12 cellular contexts compared by ENCODE assay signal in the genomic region with DNA sequence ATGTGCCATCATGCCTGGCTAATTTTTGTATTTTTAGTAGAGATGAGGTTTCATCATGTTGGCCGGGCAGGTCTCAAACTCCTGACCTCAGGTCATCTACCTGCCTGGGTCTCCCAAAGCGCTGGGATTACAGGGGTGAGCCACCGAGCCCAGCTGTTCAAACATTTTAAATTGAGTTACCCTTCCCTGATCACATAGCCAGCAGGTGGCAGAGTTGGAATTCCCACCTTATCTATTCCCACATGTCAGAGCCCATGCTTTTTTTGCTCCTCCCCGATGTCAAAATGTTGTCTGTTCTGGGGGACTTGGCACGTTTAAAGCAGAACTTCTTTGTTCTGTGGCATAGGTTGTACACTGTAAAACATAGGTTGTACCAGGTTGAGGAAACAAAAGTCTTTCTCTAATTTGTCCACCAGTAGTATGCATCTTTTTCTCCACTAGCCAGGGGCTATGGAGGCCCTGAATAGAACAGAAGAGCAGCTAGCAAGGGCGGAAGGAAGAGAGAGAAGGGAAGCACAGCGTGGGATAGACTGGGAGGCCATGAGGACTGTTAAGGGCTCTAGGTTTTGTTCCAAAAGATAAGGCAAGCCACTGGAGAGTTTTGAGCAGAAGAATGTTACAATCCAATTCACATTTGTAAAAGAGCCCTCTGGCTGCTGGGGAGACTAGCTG. TPM values are rescaled to one million over a fixed set of nuclear protein-coding genes. Genes with fewer than 3 reads are reported as not detected.
DNase-seq lines count a peak whose midpoint lies in the region; ATAC-seq and TF ChIP-seq lines count a peak whose summit lies in the region.
"Had no signal": no experiment of that assay in that cellular context is flagged by ENCODE, and none has a peak within 500 bp of the region (broad histone marks: within the 10 kb centered on the region; RNA-seq: fewer than 3 reads in every experiment).

No MANE protein-coding gene starts in this region.

- H3K9ac ChIP-seq in H9 (ENCODE audit: extremely low read depth, insufficient read length, low read length) (no peak overlapping the region), mesenchymal stem cell (ENCODE audit: low read length) (no peak overlapping the region)

- no peak overlapping the region for H3K18ac ChIP-seq in H9 (ENCODE audit: insufficient read length, low read depth, low read length)
- H3K18ac ChIP-seq in mesenchymal stem cell (ENCODE audit: low read depth in 1 of 2, low read length in 2 of 2) = no peak overlapping the region

- H3K4me2 ChIP-seq in H9 (ENCODE audit: insufficient read depth, insufficient read length, low read length) = no peak overlapping the region
- H3K4me2 ChIP-seq in mesenchymal stem cell (ENCODE audit: low read length, poor library complexity, severe bottlenecking) = no peak overlapping the region

- TF ChIP-seq CTCF in H9 (conservative IDR thresholded peaks at IDR 0.05) = peak; percentile 69
- TF ChIP-seq CTCF in endothelial cell (IDR thresholded peaks at IDR 0.05; ENCODE audit: unreplicated experiment) = peak; percentile 36

- H3K4me1 Mint-ChIP-seq in H9 = peaks cover 50 to 57% of the 10 kb centered on the region in 2 experiments
- H3K4me1 Mint-ChIP-seq in endothelial cell (ENCODE audit: unreplicated experiment) = no peaks in the 10 kb centered on the region
- peaks cover 0 to 4% of the 10 kb centered on the region in 2 donors for H3K4me1 Mint-ChIP-seq in immature natural killer cell
- H3K4me1 Mint-ChIP-seq in stimulated activated effector memory CD8-positive, alpha-beta T cell treated with anti-CD3 and anti-CD28 coated beads, Interleukin-12 subunit alpha, Interleukin-12 subunit beta, amount 100 ng/mL, for 72 hours = peaks cover 5% of the 10 kb centered on the region
- H3K4me1 Mint-ChIP-seq: activated CD4-positive, alpha-beta T cell treated with anti-CD3 and anti-CD28 coated beads, Interleukin-2, amount 10 ng/mL, durations not matched to agents 24 days and 14 days had no signal

- no peaks in the 10 kb centered on the region for H3K23me2 ChIP-seq in H9 (ENCODE audit: insufficient read length, low read depth, low read length, poor library complexity, severe bottlenecking)

- H2BK120ac ChIP-seq in H9 (ENCODE audit: low read depth, low read length, poor library complexity, severe bottlenecking) (no peak overlapping the region), mesenchymal stem cell (ENCODE audit: low read depth, low read length) (no peak overlapping the region)

- H4K91ac ChIP-seq in H9 (ENCODE audit: insufficient read length, low read depth, low read length) (no peak overlapping the region), mesenchymal stem cell (ENCODE audit: low read length) (no peak overlapping the region)

- H3K27me3 Mint-ChIP-seq in H9 (ENCODE audit: low read depth) (peaks cover 6% of the 10 kb centered on the region), endothelial cell (ENCODE audit: unreplicated experiment) (no peaks in the 10 kb centered on the region), immature natural killer cell (ENCODE audit: low read depth in 3 of 3) (peaks cover 3 to 14% (median 5%) of the 10 kb centered on the region in 3 donors)

- H3T11ph ChIP-seq in H9 (ENCODE audit: low read length) = no peak overlapping the region

- no peak overlapping the region for H2BK15ac ChIP-seq in H9 (ENCODE audit: low read depth, low read length)
- H2BK15ac ChIP-seq in mesenchymal stem cell (ENCODE audit: low read depth, poor library complexity, severe bottlenecking) = no peak overlapping the region

- no peaks in the 10 kb centered on the region for H3K79me1 ChIP-seq in H9 (ENCODE audit: insufficient read depth, low read depth, low read length, poor library complexity, severe bottlenecking)
- no peaks in the 10 kb centered on the region for H3K79me1 ChIP-seq in mesenchymal stem cell (replicated peaks; ENCODE audit: low read length, poor library complexity, severe bottlenecking)

- no peak overlapping the region for H3K14ac ChIP-seq in H9 (ENCODE audit: insufficient read depth, low read length)
- no peak overlapping the region for H3K14ac ChIP-seq in mesenchymal stem cell (ENCODE audit: low read length in 2 of 2)

- H3K4ac ChIP-seq in H9 (ENCODE audit: low read depth, low read length) = no peak overlapping the region
- no peak overlapping the region for H3K4ac ChIP-seq in mesenchymal stem cell (ENCODE audit: low read depth in 1 of 2, low read length in 2 of 2)

- H4K8ac ChIP-seq in H9 (replicated peaks; ENCODE audit: insufficient read length, low read depth, low read length) (no peak overlapping the region), mesenchymal stem cell (ENCODE audit: low read length) (no peak overlapping the region)

- no peak for ATAC-seq in stimulated activated effector memory CD8-positive, alpha-beta T cell treated with anti-CD3 and anti-CD28 coated beads, Interleukin-12 subunit alpha, Interleukin-12 subunit beta, amount 100 ng/mL, for 72 hours

- H4K20me1 ChIP-seq in H9 (ENCODE audit: control insufficient read depth, insufficient read depth, insufficient read length) = no peaks in the 10 kb centered on the region

- H2BK12ac ChIP-seq in H9 (ENCODE audit: insufficient read length, low read depth, low read length) (no peak overlapping the region), mesenchymal stem cell (ENCODE audit: low read length in 2 of 2) (no peak overlapping the region)

- H2BK20ac ChIP-seq in H9 (ENCODE audit: low read depth, low read length, poor library complexity, severe bottlenecking) = no peak overlapping the region

- no peak overlapping the region for H2AK5ac ChIP-seq in H9 (ENCODE audit: insufficient read length, low read length)
- no peak overlapping the region for H2AK5ac ChIP-seq in mesenchymal stem cell (ENCODE audit: low read length, severe bottlenecking)

- no peak overlapping the region for H3K56ac ChIP-seq in H9 (ENCODE audit: insufficient read length, low read depth, low read length)

- no peaks in the 10 kb centered on the region for H3K9me3 ChIP-seq in H9 (ENCODE audit: control insufficient read depth, low read depth, low read length)
- H3K9me3 ChIP-seq in mesenchymal stem cell (ENCODE audit: control insufficient read depth, low read length) = peaks cover 8% of the 10 kb centered on the region
- H3K9me3 ChIP-seq in effector memory CD4-positive, alpha-beta T cell (ENCODE audit: control insufficient read depth, low read length) = peaks cover 4% of the 10 kb centered on the region
- H3K9me3 ChIP-seq: ascending aorta, ovary had no signal

- H3K9me3 Mint-ChIP-seq in H9 (peaks cover 5 to 6% of the 10 kb centered on the region in 2 experiments), endothelial cell (ENCODE audit: unreplicated experiment) (no peaks in the 10 kb centered on the region), immature natural killer cell (peaks cover 6 to 16% (median 10%) of the 10 kb centered on the region in 6 donors)
- H3K9me3 Mint-ChIP-seq in stimulated activated effector memory CD8-positive, alpha-beta T cell treated with anti-CD3 and anti-CD28 coated beads, Interleukin-12 subunit alpha, Interleukin-12 subunit beta, amount 100 ng/mL, for 72 hours = peaks cover 6% of the 10 kb centered on the region

- H2BK5ac ChIP-seq in H9 (ENCODE audit: insufficient read length, low read length) (no peak overlapping the region), mesenchymal stem cell (ENCODE audit: low read depth, low read length, poor library complexity, severe bottlenecking) (no peak overlapping the region)

- H3K36me3 Mint-ChIP-seq in H9 (ENCODE audit: insufficient read depth in 1 of 3, low read depth in 3 of 3) (peaks cover 2 to 6% (median 5%) of the 10 kb centered on the region in 3 experiments; a peak in 5 of 7 replicates), endothelial cell (ENCODE audit: low read depth, unreplicated experiment) (peaks cover 5% of the 10 kb centered on the region), immature natural killer cell (peaks cover 0 to 6% (median 3%) of the 10 kb centered on the region in 3 donors)
- no peaks in the 10 kb centered on the region for H3K36me3 Mint-ChIP-seq in stimulated activated effector memory CD8-positive, alpha-beta T cell treated with anti-CD3 and anti-CD28 coated beads, Interleukin-12 subunit alpha, Interleukin-12 subunit beta, amount 100 ng/mL, for 72 hours

- H3K27ac Mint-ChIP-seq in H9 (peak overlapping the region in 2 of 3 experiments; percentile 16 to 49; a peak in 2 of 7 replicates), endothelial cell (ENCODE audit: unreplicated experiment) (peak overlapping the region; percentile 4), immature natural killer cell (no peak overlapping the region)
- H3K27ac Mint-ChIP-seq in stimulated activated effector memory CD8-positive, alpha-beta T cell treated with anti-CD3 and anti-CD28 coated beads, Interleukin-12 subunit alpha, Interleukin-12 subunit beta, amount 100 ng/mL, for 72 hours = no peak overlapping the region
- H3K27ac Mint-ChIP-seq: activated CD4-positive, alpha-beta T cell treated with anti-CD3 and anti-CD28 coated beads, Interleukin-2, amount 10 ng/mL, durations not matched to agents 24 days and 14 days had no signal

- H3K4me3 ChIP-seq in mesenchymal stem cell (ENCODE audit: insufficient read depth in 1 of 2, low read depth in 1 of 2, low read length in 2 of 2) = no peak overlapping the region
- no peak overlapping the region for H3K4me3 ChIP-seq in effector memory CD4-positive, alpha-beta T cell (ENCODE audit: insufficient read depth, low read depth, low read length, poor library complexity, severe bottlenecking)
- H3K4me3 ChIP-seq: ascending aorta, ovary had no signal

- H3K4me1 ChIP-seq in H9 (ENCODE audit: insufficient read depth, low read length) = peaks cover 8% of the 10 kb centered on the region; the same call in 1 of the 2 replicates
- peaks cover 2% of the 10 kb centered on the region for H3K4me1 ChIP-seq in mesenchymal stem cell (ENCODE audit: control insufficient read depth, insufficient read depth, low read depth, low read length)
- H3K4me1 ChIP-seq in effector memory CD4-positive, alpha-beta T cell (ENCODE audit: control insufficient read depth, insufficient read depth, low read length, poor library complexity, severe bottlenecking) = no peaks in the 10 kb centered on the region
- H3K4me1 ChIP-seq: ascending aorta had no signal

- H2AFZ ChIP-seq in H9 (ENCODE audit: low read length) = no peak overlapping the region
- H2AFZ ChIP-seq in mesenchymal stem cell (ENCODE audit: low read depth, low read length) = no peak overlapping the region

- H3K36me3 ChIP-seq in mesenchymal stem cell (ENCODE audit: control insufficient read depth in 1 of 2, insufficient read depth in 2 of 2, low read depth in 1 of 2, low read length in 2 of 2) = no peaks in the 10 kb centered on the region
- no peaks in the 10 kb centered on the region for H3K36me3 ChIP-seq in effector memory CD4-positive, alpha-beta T cell (ENCODE audit: control insufficient read depth, insufficient read depth, low read length)
- H3K36me3 ChIP-seq: ascending aorta, ovary had no signal

- H4K5ac ChIP-seq in H9 (ENCODE audit: insufficient read length, low read depth, low read length) = no peak overlapping the region

- H3K23ac ChIP-seq in H9 (ENCODE audit: insufficient read length, low read depth, low read length) = no peak overlapping the region
- H3K23ac ChIP-seq in mesenchymal stem cell (ENCODE audit: low read length in 2 of 2) = no peak overlapping the region

- H3K4me3 Mint-ChIP-seq in H9 (no peak overlapping the region), endothelial cell (ENCODE audit: unreplicated experiment) (no peak overlapping the region), immature natural killer cell (no peak overlapping the region)
- H3K4me3 Mint-ChIP-seq in stimulated activated effector memory CD8-positive, alpha-beta T cell treated with anti-CD3 and anti-CD28 coated beads, Interleukin-12 subunit alpha, Interleukin-12 subunit beta, amount 100 ng/mL, for 72 hours = no peak overlapping the region
- H3K4me3 Mint-ChIP-seq: activated CD4-positive, alpha-beta T cell treated with anti-CD3 and anti-CD28 coated beads, Interleukin-2, amount 10 ng/mL, durations not matched to agents 24 days and 14 days had no signal

- H3K27ac ChIP-seq in H9 (ENCODE audit: insufficient read length, low read depth, low read length) (no peak overlapping the region), mesenchymal stem cell (ENCODE audit: low read length, poor library complexity, severe bottlenecking) (no peak overlapping the region)
- H3K27ac ChIP-seq in effector memory CD4-positive, alpha-beta T cell (ENCODE audit: insufficient read depth, low read length, poor library complexity, severe bottlenecking) = no peak overlapping the region
- H3K27ac ChIP-seq: ascending aorta, ovary had no signal

- DNase-seq in H9 (peak; percentile 73), NCI-H82 treated with DMSO at 0.1 percent for 48 hours (lab: John Stamatoyannopoulos, UW; ENCODE audit: unreplicated experiment) (peak; percentile 72), endothelial cell (ENCODE audit: low spot score) (peak; percentile 35), mesenchymal stem cell (peak; percentile 18), immature natural killer cell (no peak), NCI-H187 (lab: John Stamatoyannopoulos, UW) (no peak)
- DNase-seq in effector memory CD4-positive, alpha-beta T cell = no peak
- DNase-seq in stimulated activated effector memory CD8-positive, alpha-beta T cell treated with anti-CD3 and anti-CD28 coated beads, Interleukin-12 subunit alpha, Interleukin-12 subunit beta, amount 100 ng/mL, for 72 hours (ENCODE audit: low spot score in 2 of 2) = no peak
- DNase-seq: activated CD4-positive, alpha-beta T cell treated with anti-CD3 and anti-CD28 coated beads, Interleukin-2, amount 10 ng/mL, durations not matched to agents 24 days and 14 days; hippocampal formation; ovary had no signal

- no CpG with 5 or more reads among the region's 7 CpGs for WGBS in H9 (ENCODE audit: extremely low coverage, insufficient read length, low lambda C conversion rate)
- 55% methylated on average over 7 of the region's 7 CpGs for WGBS in mesenchymal stem cell

- H3K79me2 ChIP-seq in H9 (ENCODE audit: insufficient read depth, low read length) = no peaks in the 10 kb centered on the region

- H3K27me3 ChIP-seq in H9 (ENCODE audit: insufficient read depth, low read length) (no peaks in the 10 kb centered on the region; the same call in 1 of the 2 replicates), mesenchymal stem cell (ENCODE audit: control insufficient read depth in 1 of 2, insufficient read depth in 1 of 2, low read length in 2 of 2) (peaks cover 47 to 59% of the 10 kb centered on the region in 2 experiments)
- no peaks in the 10 kb centered on the region for H3K27me3 ChIP-seq in effector memory CD4-positive, alpha-beta T cell (replicated peaks; ENCODE audit: control insufficient read depth, insufficient read depth, low read length, poor library complexity, severe bottlenecking)
- H3K27me3 ChIP-seq: ascending aorta, ovary had no signal

RNA-seq across cellular contexts. Expression of gene LBP, which starts 7.3 kb away (rescaled TPM):
- total RNA-seq in H9 (2021) (0.35 and 0.52 TPM in 2 replicates), endothelial cell (ENCODE audit: unreplicated experiment) (1.2 TPM)
- polyA plus RNA-seq in mesenchymal stem cell (2013, experiment 1 of 2) = 0.08 TPM
- polyA plus RNA-seq in mesenchymal stem cell (2013, experiment 2 of 2) = 0.12 TPM
- not detected for polyA plus RNA-seq in immature natural killer cell
- total RNA-seq: activated CD4-positive, alpha-beta T cell treated with anti-CD3 and anti-CD28 coated beads, Interleukin-2, amount 10 ng/mL, durations not matched to agents 24 days and 14 days had no signal

RNA-seq across cellular contexts. Expression of gene BPI, which starts 35.0 kb away (rescaled TPM):
- not detected in 2 replicates for total RNA-seq in H9 (2021)
- not detected for total RNA-seq in endothelial cell (ENCODE audit: unreplicated experiment)
- polyA plus RNA-seq in mesenchymal stem cell (2013, experiment 1 of 2) = not detected
- polyA plus RNA-seq in mesenchymal stem cell (2013, experiment 2 of 2) = not detected
- not detected for polyA plus RNA-seq in immature natural killer cell
- total RNA-seq: activated CD4-positive, alpha-beta T cell treated with anti-CD3 and anti-CD28 coated beads, Interleukin-2, amount 10 ng/mL, durations not matched to agents 24 days and 14 days; ascending aorta had no signal

Comparison
In these comparisons a context has a peak if more than half of its experiments do, and no peak if none do; other contexts are left out.
1. DNase-seq: peak in H9 (single experiment), NCI-H82 treated with DMSO at 0.1 percent for 48 hours (single experiment), endothelial cell (single experiment) and mesenchymal stem cell (single experiment); none in effector memory CD4-positive, alpha-beta T cell (0 of 3), immature natural killer cell (0 of 3), NCI-H187 (0 of 2) and stimulated activated effector memory CD8-positive, alpha-beta T cell treated with anti-CD3 and anti-CD28 coated beads, Interleukin-12 subunit alpha, Interleukin-12 subunit beta, amount 100 ng/mL, for 72 hours (0 of 2).
2. H3K27ac Mint-ChIP-seq: peak in H9 (2 of 3) and endothelial cell (single experiment); none in immature natural killer cell (0 of 6) and stimulated activated effector memory CD8-positive, alpha-beta T cell treated with anti-CD3 and anti-CD28 coated beads, Interleukin-12 subunit alpha, Interleukin-12 subunit beta, amount 100 ng/mL, for 72 hours (single experiment).